Comparison of ENCODE assay signal across 16 cellular contexts in genomic region chr5:172736524-172737135, GRCh38. TPM values are rescaled to one million over a fixed set of nuclear protein-coding genes. Genes with fewer than 3 reads are reported as not detected.
DNase-seq lines count a peak whose midpoint lies in the region; ATAC-seq and TF ChIP-seq lines count a peak whose summit lies in the region.
"Had no signal": no experiment of that assay in that cellular context is flagged by ENCODE, and none has a peak within 500 bp of the region (broad histone marks: within the 10 kb centered on the region; RNA-seq: fewer than 3 reads in every experiment).

No MANE protein-coding gene starts in this region.

- DNase-seq in IMR-90 = no peak
- peak; percentile 39 for DNase-seq in chondrocyte (ENCODE audit: low spot score)
- DNase-seq in CD8-positive, alpha-beta memory T cell = no peak
- DNase-seq in NOMO-1 treated with DMSO at 0.1 percent for 48 hours (lab: John Stamatoyannopoulos, UW; ENCODE audit: unreplicated experiment) = no peak
- DNase-seq: activated gamma-delta T cell; AML-193; KG1; NCI-H1105; NCI-H82; RPMI8226; stimulated activated naive CD4-positive, alpha-beta T cell treated with Interleukin-2 at 50 U/mL for 16 hours had no signal

- H3K4me1 ChIP-seq in IMR-90 (ENCODE audit: control insufficient read depth, insufficient read depth, low read length) (peaks cover 27% of the 10 kb centered on the region), mucosa of rectum (ENCODE audit: control insufficient read depth in 2 of 2, insufficient read depth in 2 of 2, low read length in 2 of 2) (peaks cover 12 to 20% of the 10 kb centered on the region in 2 donors)
- H3K4me1 ChIP-seq in CD8-positive, alpha-beta memory T cell (ENCODE audit: insufficient read depth, low read length) = no peaks in the 10 kb centered on the region

- H3K9ac ChIP-seq in IMR-90 (ENCODE audit: low read depth, low read length) (no peak overlapping the region), mucosa of rectum (ENCODE audit: low read depth in 1 of 2, low read length in 2 of 2) (no peak overlapping the region)

- peak overlapping the region; percentile 90 for H3K14ac ChIP-seq in IMR-90 (replicated peaks; ENCODE audit: low read depth, low read length)

- H4K20me1 ChIP-seq in IMR-90 (ENCODE audit: insufficient read depth, low read length) = no peaks in the 10 kb centered on the region

- H3K4me3 ChIP-seq in IMR-90 (ENCODE audit: insufficient read depth, low read depth, low read length) (no peak overlapping the region), mucosa of rectum (ENCODE audit: low read length in 2 of 2) (no peak overlapping the region)
- no peak overlapping the region for H3K4me3 ChIP-seq in CD8-positive, alpha-beta memory T cell (ENCODE audit: low read length)

- H3K4me2 ChIP-seq in IMR-90 (ENCODE audit: low read depth, low read length) = peak overlapping the region; percentile 52

- H2AFZ ChIP-seq in IMR-90 (replicated peaks; ENCODE audit: low read length, poor library complexity) = peak overlapping the region; percentile 90

- no peak for TF ChIP-seq POLR2A in IMR-90 (IDR thresholded peaks at IDR 0.05; ENCODE audit: low read depth, low read length)

- H3K27me3 ChIP-seq in IMR-90 (ENCODE audit: control insufficient read depth, insufficient read depth, low read length) (no peaks in the 10 kb centered on the region), mucosa of rectum (ENCODE audit: control insufficient read depth in 2 of 2, insufficient read depth in 2 of 2, low read length in 2 of 2) (no peaks in the 10 kb centered on the region)
- H3K27me3 ChIP-seq in CD8-positive, alpha-beta memory T cell (ENCODE audit: insufficient read depth, low read length, poor library complexity, severe bottlenecking) = no peaks in the 10 kb centered on the region

- peak overlapping the region; percentile 57 for H2BK5ac ChIP-seq in IMR-90 (ENCODE audit: low read depth, low read length, poor library complexity, severe bottlenecking)

- in situ Hi-C loops in IMR-90 (cut with MboI; ENCODE audit: low sequenced_read_pairs) = no loop called here

- TF ChIP-seq CTCF in IMR-90 (conservative IDR thresholded peaks at IDR 0.05; ENCODE audit: low read depth, low read length) = no peak
- no peak for TF ChIP-seq CTCF in chondrocyte (IDR thresholded peaks at IDR 0.05)

- no peaks in the 10 kb centered on the region for H3K9me3 Mint-ChIP-seq in chondrocyte (ENCODE audit: low read depth)
- H3K9me3 Mint-ChIP-seq in stimulated activated memory B cell treated with anti-CD40 and anti-IgM and Interleukin-4, amounts not matched to agents 10 μg/mL and 1 μg/mL and 100 μg/mL, for 72 hours = peaks cover 5% of the 10 kb centered on the region
- H3K9me3 Mint-ChIP-seq in CD8-positive, alpha-beta memory T cell = no peaks in the 10 kb centered on the region
- H3K9me3 Mint-ChIP-seq: T-helper 1 cell treated with Interleukin-12 subunit alpha and Interleukin-12 subunit beta and Interleukin-4 antibody, amounts not matched to agents 30 μg/mL and 1 μg/mL, for 36 hours had no signal

- CTCF ChIA-PET in IMR-90 (lab: Yijun Ruan, JAX) = no interaction called here
- CTCF ChIA-PET in CD8-positive, alpha-beta memory T cell (lab: Charles Lee) = interaction anchor here (1.0 kb wide), 1 partner anchor 196 kb away, joined by 3 read pairs; no protein-coding TSS in a partner anchor

- peak overlapping the region; percentile 90 for H2BK120ac ChIP-seq in IMR-90 (ENCODE audit: low read depth, low read length)

- H3K9me3 ChIP-seq in IMR-90 (ENCODE audit: control insufficient read depth, insufficient read depth, low read length) (no peaks in the 10 kb centered on the region), mucosa of rectum (ENCODE audit: control insufficient read depth in 2 of 2, low read length in 2 of 2) (no peaks in the 10 kb centered on the region)
- no peaks in the 10 kb centered on the region for H3K9me3 ChIP-seq in CD8-positive, alpha-beta memory T cell (ENCODE audit: low read length)

- WGBS in IMR-90 (ENCODE audit: extremely low coverage in 2 of 2, insufficient read length in 1 of 2), 2 experiments = no CpG with 5 or more reads among the region's 11 CpGs

- H3K4me3 Mint-ChIP-seq in chondrocyte (ENCODE audit: unreplicated experiment) = no peak overlapping the region
- no peak overlapping the region for H3K4me3 Mint-ChIP-seq in stimulated activated memory B cell treated with anti-CD40 and anti-IgM and Interleukin-4, amounts not matched to agents 10 μg/mL and 1 μg/mL and 100 μg/mL, for 72 hours
- no peak overlapping the region for H3K4me3 Mint-ChIP-seq in CD8-positive, alpha-beta memory T cell
- H3K4me3 Mint-ChIP-seq: T-helper 1 cell treated with Interleukin-12 subunit alpha and Interleukin-12 subunit beta and Interleukin-4 antibody, amounts not matched to agents 30 μg/mL and 1 μg/mL, for 36 hours had no signal

- H2BK15ac ChIP-seq in IMR-90 (ENCODE audit: low read depth, low read length) = peak overlapping the region; percentile 90; the same call in 1 of the 3 replicates

- H3K56ac ChIP-seq in IMR-90 (ENCODE audit: extremely low read depth, insufficient read depth, low read length) = peak overlapping the region; percentile 59

- H4K5ac ChIP-seq in IMR-90 (ENCODE audit: low read depth, low read length) = peak overlapping the region; percentile 91

- peak overlapping the region; percentile 89 for H2AK9ac ChIP-seq in IMR-90 (replicated peaks; ENCODE audit: low read depth, low read length, poor library complexity)

- H3K9me1 ChIP-seq in IMR-90 (ENCODE audit: insufficient read depth, low read length) = 0 out of 2 replicates have a peak, but pooled peaks cover 18% of the 10 kb centered on the region

- no peaks in the 10 kb centered on the region for H3K27me3 Mint-ChIP-seq in chondrocyte (ENCODE audit: low read depth)
- no peaks in the 10 kb centered on the region for H3K27me3 Mint-ChIP-seq in stimulated activated memory B cell treated with anti-CD40 and anti-IgM and Interleukin-4, amounts not matched to agents 10 μg/mL and 1 μg/mL and 100 μg/mL, for 72 hours
- no peaks in the 10 kb centered on the region for H3K27me3 Mint-ChIP-seq in CD8-positive, alpha-beta memory T cell

- no peaks in the 10 kb centered on the region for H3K36me3 Mint-ChIP-seq in chondrocyte (ENCODE audit: low read depth)
- no peaks in the 10 kb centered on the region for H3K36me3 Mint-ChIP-seq in stimulated activated memory B cell treated with anti-CD40 and anti-IgM and Interleukin-4, amounts not matched to agents 10 μg/mL and 1 μg/mL and 100 μg/mL, for 72 hours
- no peaks in the 10 kb centered on the region for H3K36me3 Mint-ChIP-seq in CD8-positive, alpha-beta memory T cell

- POLR2A ChIA-PET in IMR-90 (lab: Charles Lee; ENCODE audit: unreplicated experiment) = no interaction called here
- POLR2A ChIA-PET in CD8-positive, alpha-beta memory T cell (lab: Charles Lee) = no interaction called here

- H3K27ac ChIP-seq in IMR-90 (ENCODE audit: insufficient read depth, low read length) (peak overlapping the region; percentile 26; the same call in 1 of the 2 replicates), mucosa of rectum (ENCODE audit: low read depth in 2 of 2, low read length in 2 of 2) (peak overlapping the region; percentile 48 to 68)
- H3K27ac ChIP-seq in CD8-positive, alpha-beta memory T cell (ENCODE audit: low read depth, low read length) = no peak overlapping the region

- H3K36me3 ChIP-seq in IMR-90 (ENCODE audit: control insufficient read depth, insufficient read depth, low read length) (no peaks in the 10 kb centered on the region), mucosa of rectum (ENCODE audit: control insufficient read depth in 2 of 2, insufficient read depth in 2 of 2, low read length in 2 of 2) (no peaks in the 10 kb centered on the region)
- H3K36me3 ChIP-seq in CD8-positive, alpha-beta memory T cell (ENCODE audit: insufficient read depth, low read length) = no peaks in the 10 kb centered on the region

- peak overlapping the region; percentile 94 for H4K91ac ChIP-seq in IMR-90 (ENCODE audit: insufficient read depth, low read depth, low read length)

- H3K79me1 ChIP-seq in IMR-90 (ENCODE audit: low read depth in 1 of 2, low read length in 2 of 2) = no peaks in the 10 kb centered on the region; a peak in 1 of 4 replicates

- peak overlapping the region; percentile 93 for H2AK5ac ChIP-seq in IMR-90 (ENCODE audit: low read depth, low read length)

- H3K27ac Mint-ChIP-seq in chondrocyte (ENCODE audit: unreplicated experiment) = peak overlapping the region; percentile 59
- H3K27ac Mint-ChIP-seq in stimulated activated memory B cell treated with anti-CD40 and anti-IgM and Interleukin-4, amounts not matched to agents 10 μg/mL and 1 μg/mL and 100 μg/mL, for 72 hours = peak overlapping the region; percentile 1
- H3K27ac Mint-ChIP-seq in CD8-positive, alpha-beta memory T cell = peak overlapping the region in 2 of 8 donors; percentile 14 to 54
- H3K27ac Mint-ChIP-seq: T-helper 1 cell treated with Interleukin-12 subunit alpha and Interleukin-12 subunit beta and Interleukin-4 antibody, amounts not matched to agents 30 μg/mL and 1 μg/mL, for 36 hours had no signal

- peaks cover 73% of the 10 kb centered on the region for H3K4me1 Mint-ChIP-seq in chondrocyte (ENCODE audit: low read depth)
- peaks cover 18% of the 10 kb centered on the region for H3K4me1 Mint-ChIP-seq in stimulated activated memory B cell treated with anti-CD40 and anti-IgM and Interleukin-4, amounts not matched to agents 10 μg/mL and 1 μg/mL and 100 μg/mL, for 72 hours
- peaks cover 3 to 5% (median 4%) of the 10 kb centered on the region in 3 donors for H3K4me1 Mint-ChIP-seq in CD8-positive, alpha-beta memory T cell

- peak overlapping the region; percentile 90 for H3K18ac ChIP-seq in IMR-90 (ENCODE audit: low read depth, low read length)

- peak overlapping the region; percentile 83; the same call in 1 of the 2 replicates for H3K23ac ChIP-seq in IMR-90 (ENCODE audit: low read depth, low read length)

- no peak for ATAC-seq in IMR-90 (ENCODE audit: low read depth)
- ATAC-seq in stimulated activated memory B cell treated with anti-CD40 and anti-IgM and Interleukin-4, amounts not matched to agents 10 μg/mL and 1 μg/mL and 100 μg/mL, for 72 hours = no peak
- no peak for ATAC-seq in HG03378 (IDR thresholded peaks at IDR 0.05; ENCODE audit: unreplicated experiment)
- no peak for ATAC-seq in GM21786 (IDR thresholded peaks at IDR 0.05; ENCODE audit: unreplicated experiment)

- no peak for TF ChIP-seq RAD21 in IMR-90 (IDR thresholded peaks at IDR 0.05; ENCODE audit: low read length)

- peak overlapping the region; percentile 95 for H3K4ac ChIP-seq in IMR-90 (ENCODE audit: low read depth, low read length)

- peak overlapping the region; percentile 92 for H2BK20ac ChIP-seq in IMR-90 (ENCODE audit: low read depth, low read length)

- peak overlapping the region; percentile 73 to 93 for H4K8ac ChIP-seq in IMR-90 (ENCODE audit: low read depth in 2 of 2, low read length in 2 of 2)

- intact Hi-C loops in IMR-90 (cut with micrococcal nuclease) = no loop called here

- BruUV-seq in IMR-90 (replicated peaks; lab: Mats Ljungman, UMichigan) = no TSS peak

- dilution Hi-C loops in IMR-90 (cut with HindIII; ENCODE audit: low sequenced_read_pairs, unreplicated experiment) = no loop called here

RNA-seq across cellular contexts. Expression of gene DUSP1, which starts 34.4 kb away (rescaled TPM):
- total RNA-seq in IMR-90 (2012; rRNA removed) (304 and 320 TPM in 2 replicates), chondrocyte (91.5 to 171 TPM (median 150 TPM) in 3 replicates)
- 467 and 674 TPM in 2 replicates for polyA plus RNA-seq in IMR-90 (2012; rRNA removed)
- polyA plus RNA-seq in IMR-90 (2012; cell fraction: cytosol; rRNA removed) = 405 and 1,457 TPM in 2 replicates
- 1,904 and 1,990 TPM in 2 replicates for polyA plus RNA-seq in IMR-90 (2012; cell fraction: nucleus; rRNA removed; ENCODE audit: low replicate concordance)
- 10 to 100 TPM in 1 of 2 experiments, 1 to 10 TPM in 1; 9.4 to 10.9 TPM for total RNA-seq in CD8-positive, alpha-beta memory T cell
- polyA plus RNA-seq in CD8-positive, alpha-beta memory T cell = 1,007 TPM
